In the genomic region with DNA sequence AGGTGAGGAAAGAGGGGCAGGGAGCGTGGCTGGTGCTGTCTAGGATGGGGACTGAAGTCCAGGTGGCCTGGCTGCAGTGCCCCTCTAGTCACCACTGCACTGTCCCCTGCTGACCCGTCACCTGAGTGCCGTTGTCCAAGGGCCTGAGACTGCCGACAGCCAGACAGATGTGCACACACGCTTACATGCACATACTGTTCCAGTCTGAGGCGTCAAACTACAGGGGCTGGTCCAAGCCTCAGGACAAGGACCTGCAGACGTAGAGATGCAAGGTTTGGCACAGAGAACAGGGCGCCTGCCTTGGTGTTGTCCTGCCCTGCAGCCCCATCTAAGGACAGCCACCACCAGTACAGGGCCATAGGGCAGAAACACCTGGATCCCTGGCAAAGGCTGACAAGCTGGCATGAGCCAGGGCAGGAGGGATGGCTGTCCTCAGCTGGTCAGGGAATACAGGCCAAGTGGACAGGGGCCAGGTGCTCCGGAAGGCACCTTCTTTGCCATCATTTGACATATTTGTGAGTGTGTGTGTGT, we compare ENCODE assay signal across 8 cellular contexts. TPM values are rescaled to one million over a fixed set of nuclear protein-coding genes. Genes with fewer than 3 reads are reported as not detected.
A peak's percentile ranks its signal among the peaks of the same experiment; 100 is the strongest.
DNase-seq lines count a peak whose midpoint lies in the region; TF ChIP-seq lines count a peak whose summit lies in the region.

No MANE protein-coding gene starts in this region.

- H2AFZ ChIP-seq in Loucy (ENCODE audit: low read length) = peak overlapping the region; percentile 85

- no peaks in the 10 kb centered on the region for H3K9me3 ChIP-seq in Loucy (ENCODE audit: insufficient read depth, low read depth, low read length)
- H3K9me3 ChIP-seq in muscle layer of colon (ENCODE audit: low read length) = no peaks in the 10 kb centered on the region
- no peaks in the 10 kb centered on the region for H3K9me3 ChIP-seq in MG63

- H3K9me2 ChIP-seq in Loucy (replicated peaks; ENCODE audit: low read depth, low read length) = no peaks in the 10 kb centered on the region

- no peaks in the 10 kb centered on the region for H3K79me2 ChIP-seq in Loucy (ENCODE audit: insufficient read depth, low read length)

- POLR2A ChIA-PET in AG04449 (lab: Yijun Ruan, JAX) = no interaction called here

- DNase-seq in AG04449 (ENCODE audit: low read depth, low spot score) = no peak
- DNase-seq in dorsolateral prefrontal cortex = no peak
- no peak for DNase-seq in NCI-H345 treated with DMSO at 0.1 percent for 48 hours (lab: John Stamatoyannopoulos, UW; ENCODE audit: unreplicated experiment)
- no peak for DNase-seq in stimulated activated CD4-positive, alpha-beta T cell treated with anti-CD3 and anti-CD28 coated beads, Interleukin-2, amount 100 ng/mL, for 24 hours
- no peak for DNase-seq in MG63
- no peak for DNase-seq in activated CD4-positive, alpha-beta T cell treated with anti-CD3 and anti-CD28 coated beads, Interleukin-2, amount 50 U/mL, for 1 hour

- no peaks in the 10 kb centered on the region for H3F3A ChIP-seq in Loucy (ENCODE audit: low read depth)

- H3K4me3 ChIP-seq in AG04449 (ENCODE audit: low read depth, low read length) (peak overlapping the region; percentile 50; the same call in 1 of the 2 replicates), Loucy (ENCODE audit: low read length, poor library complexity, severe bottlenecking) (peak overlapping the region; percentile 75), dorsolateral prefrontal cortex (peak overlapping the region in 55 of 59 donors; percentile 22 to 69 (median 56)), muscle layer of colon (ENCODE audit: low read depth in 1 of 2, low read length in 2 of 2) (peak overlapping the region; percentile 18 to 53), MG63 (no peak overlapping the region)

- H3K27ac ChIP-seq in dorsolateral prefrontal cortex = peak overlapping the region; percentile 19 to 95 (median 88)
- H3K27ac ChIP-seq in muscle layer of colon (ENCODE audit: low read depth, low read length) = peak overlapping the region; percentile 79

- H3K27me3 ChIP-seq in Loucy (ENCODE audit: insufficient read depth, low read length, poor library complexity, severe bottlenecking) (no peaks in the 10 kb centered on the region), dorsolateral prefrontal cortex (no peaks in the 10 kb centered on the region), muscle layer of colon (ENCODE audit: control insufficient read depth in 1 of 2, insufficient read depth in 2 of 2, low read length in 2 of 2) (no peaks in the 10 kb centered on the region), MG63 (no peaks in the 10 kb centered on the region)

- no peak for TF ChIP-seq CTCF in AG04449 (IDR thresholded peaks at IDR 0.05; ENCODE audit: insufficient read depth, low read length, missing control alignments)
- no peak for TF ChIP-seq CTCF in Loucy (conservative IDR thresholded peaks at IDR 0.05; ENCODE audit: low read length)
- no peak for TF ChIP-seq CTCF in dorsolateral prefrontal cortex (IDR thresholded peaks at IDR 0.05 in 54 of 56, conservative IDR thresholded peaks at IDR 0.05 in 2 of 56; ENCODE audit: low read depth in 1 of 56, partially characterized antibody in 56 of 56)

- CTCF ChIA-PET in AG04449 (lab: Yijun Ruan, JAX) = no interaction called here

- H3K36me3 ChIP-seq in Loucy (ENCODE audit: insufficient read depth, low read length) (no peaks in the 10 kb centered on the region), muscle layer of colon (ENCODE audit: insufficient read depth, low read length) (no peaks in the 10 kb centered on the region), MG63 (no peaks in the 10 kb centered on the region)

- intact Hi-C loops in dorsolateral prefrontal cortex (cut with DNase I) = loop anchor here (1.0 to 10.0 kb wide), 5 partner anchors 43 to 327 kb away; a partner anchor contains a TSS

- peak overlapping the region; percentile 79 for H3K4me2 ChIP-seq in Loucy (ENCODE audit: low read depth, low read length, poor library complexity, severe bottlenecking)

- no peaks in the 10 kb centered on the region for H4K20me1 ChIP-seq in Loucy (ENCODE audit: insufficient read depth, low read length, poor library complexity, severe bottlenecking)

- H3K9ac ChIP-seq in Loucy (ENCODE audit: low read depth, low read length, poor library complexity, severe bottlenecking) (peak overlapping the region; percentile 76), muscle layer of colon (ENCODE audit: low read length) (peak overlapping the region; percentile 58)

- no peaks in the 10 kb centered on the region for H3K4me1 ChIP-seq in Loucy (ENCODE audit: insufficient read depth, low read length, poor library complexity, severe bottlenecking)
- H3K4me1 ChIP-seq in muscle layer of colon (ENCODE audit: insufficient read depth, low read length) = peaks cover 15% of the 10 kb centered on the region

RNA-seq across cellular contexts. Expression of a gene that starts 1.7 kb away (rescaled TPM):
- total RNA-seq in dorsolateral prefrontal cortex = 10 to 100 TPM in 2 of 120 experiments, 1 to 10 TPM in 118; 1.4 to 11.1 (median 3.6) TPM
- total RNA-seq in MG63 (2014; rRNA removed; shearing (Covaris generic); ENCODE audit: low replicate concordance) = not detected in 2 replicates
